ENCODE assay signal across 1 cellular context in the genomic region with DNA sequence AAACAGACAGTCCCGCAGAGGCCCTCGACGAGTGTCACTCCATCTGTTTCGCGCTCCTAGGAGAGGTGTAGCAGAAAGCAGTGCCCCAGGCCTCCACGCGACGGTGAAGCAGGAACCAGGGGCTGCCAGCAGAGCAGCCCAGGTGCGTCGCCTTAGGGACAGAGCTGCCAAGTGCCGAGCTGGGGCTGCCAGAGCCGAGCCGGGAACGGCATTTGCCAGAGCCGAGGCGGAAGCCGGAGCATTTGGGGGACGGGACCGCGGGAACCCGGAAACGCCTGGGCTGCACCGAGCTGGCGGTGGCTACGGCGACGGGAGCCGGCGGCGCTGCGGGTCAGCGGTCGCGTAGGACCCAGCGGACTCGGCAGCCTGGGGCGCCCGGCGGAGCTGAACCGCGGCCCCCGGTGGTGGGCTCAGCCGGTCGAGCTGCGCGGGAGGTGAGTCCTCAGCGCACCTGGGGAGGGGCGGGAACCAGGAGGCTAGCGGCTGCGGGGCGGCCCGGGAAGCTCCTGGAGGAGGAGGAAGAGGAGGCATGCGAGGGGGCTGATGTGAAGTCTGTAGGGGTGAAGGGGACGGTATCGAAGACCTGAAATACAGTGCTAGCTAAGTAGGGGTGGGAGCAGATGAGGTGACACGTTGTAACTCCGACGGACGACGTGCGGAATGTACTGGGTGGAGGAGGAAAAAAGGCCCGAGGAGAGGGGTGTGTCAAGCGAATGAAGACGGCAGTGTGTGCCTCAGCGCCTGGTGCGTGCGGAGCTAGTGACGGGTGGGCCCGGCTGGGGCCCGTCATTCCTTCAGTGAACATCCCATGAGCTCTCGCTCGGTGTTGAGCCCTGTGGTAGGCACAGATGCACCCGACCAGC.
TF ChIP-seq lines count a peak whose summit lies in the region.

A gene (plus strand): TSS at position 268 of the 863 bp plus-strand sequence. CDS start 23,559 bp downstream, outside the sequence.

TF ChIP-seq in HepG2, 621 proteins besides CTCF, POLR2A, EP300 and RAD21 (continued from another document and continues in another):
- TF ChIP-seq, protein P1, sequence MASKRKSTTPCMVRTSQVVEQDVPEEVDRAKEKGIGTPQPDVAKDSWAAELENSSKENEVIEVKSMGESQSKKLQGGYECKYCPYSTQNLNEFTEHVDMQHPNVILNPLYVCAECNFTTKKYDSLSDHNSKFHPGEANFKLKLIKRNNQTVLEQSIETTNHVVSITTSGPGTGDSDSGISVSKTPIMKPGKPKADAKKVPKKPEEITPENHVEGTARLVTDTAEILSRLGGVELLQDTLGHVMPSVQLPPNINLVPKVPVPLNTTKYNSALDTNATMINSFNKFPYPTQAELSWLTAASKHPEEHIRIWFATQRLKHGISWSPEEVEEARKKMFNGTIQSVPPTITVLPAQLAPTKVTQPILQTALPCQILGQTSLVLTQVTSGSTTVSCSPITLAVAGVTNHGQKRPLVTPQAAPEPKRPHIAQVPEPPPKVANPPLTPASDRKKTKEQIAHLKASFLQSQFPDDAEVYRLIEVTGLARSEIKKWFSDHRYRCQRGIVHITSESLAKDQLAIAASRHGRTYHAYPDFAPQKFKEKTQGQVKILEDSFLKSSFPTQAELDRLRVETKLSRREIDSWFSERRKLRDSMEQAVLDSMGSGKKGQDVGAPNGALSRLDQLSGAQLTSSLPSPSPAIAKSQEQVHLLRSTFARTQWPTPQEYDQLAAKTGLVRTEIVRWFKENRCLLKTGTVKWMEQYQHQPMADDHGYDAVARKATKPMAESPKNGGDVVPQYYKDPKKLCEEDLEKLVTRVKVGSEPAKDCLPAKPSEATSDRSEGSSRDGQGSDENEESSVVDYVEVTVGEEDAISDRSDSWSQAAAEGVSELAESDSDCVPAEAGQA (IDR thresholded peaks at IDR 0.05; ENCODE audit: low read depth), result peak; percentile 82
- TF ChIP-seq, protein P1 (CRISPR knock-in tag; IDR thresholded peaks at IDR 0.05; ENCODE audit: borderline replicate concordance), result peak; percentile 53; the same call in 1 of the 2 replicates
- TF ChIP-seq ZIK1 (CRISPR knock-in tag; IDR thresholded peaks at IDR 0.05; ENCODE audit: borderline replicate concordance, low read depth), result peak; percentile 97
- TF ChIP-seq SMARCC2 (IDR thresholded peaks at IDR 0.05), result no peak
- peak; percentile 82 for TF ChIP-seq ZMYM3 (CRISPR knock-in tag; IDR thresholded peaks at IDR 0.05)
- TF ChIP-seq ARNTL (CRISPR knock-in tag; IDR thresholded peaks at IDR 0.05), result peak; percentile 54; the same call in 1 of the 2 replicates
- TF ChIP-seq, protein P2, sequence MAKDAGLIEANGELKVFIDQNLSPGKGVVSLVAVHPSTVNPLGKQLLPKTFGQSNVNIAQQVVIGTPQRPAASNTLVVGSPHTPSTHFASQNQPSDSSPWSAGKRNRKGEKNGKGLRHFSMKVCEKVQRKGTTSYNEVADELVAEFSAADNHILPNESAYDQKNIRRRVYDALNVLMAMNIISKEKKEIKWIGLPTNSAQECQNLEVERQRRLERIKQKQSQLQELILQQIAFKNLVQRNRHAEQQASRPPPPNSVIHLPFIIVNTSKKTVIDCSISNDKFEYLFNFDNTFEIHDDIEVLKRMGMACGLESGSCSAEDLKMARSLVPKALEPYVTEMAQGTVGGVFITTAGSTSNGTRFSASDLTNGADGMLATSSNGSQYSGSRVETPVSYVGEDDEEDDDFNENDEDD (CRISPR knock-in tag; IDR thresholded peaks at IDR 0.05; ENCODE audit: borderline replicate concordance), result peak; percentile 96
- no peak for TF ChIP-seq NR2F6 (IDR thresholded peaks at IDR 0.05)
- TF ChIP-seq NR2F6 (CRISPR knock-in tag; IDR thresholded peaks at IDR 0.05), result peak; percentile 61
- TF ChIP-seq SP4 (CRISPR knock-in tag; IDR thresholded peaks at IDR 0.05), result peak; percentile 85
- peak; percentile 92 for TF ChIP-seq ZNF768 (CRISPR knock-in tag; IDR thresholded peaks at IDR 0.05)
- 0 out of 2 replicates have a peak, but pooled peaks have one; percentile 78 for TF ChIP-seq ZNF101 (CRISPR knock-in tag; IDR thresholded peaks at IDR 0.05; ENCODE audit: borderline replicate concordance, low read depth)
- TF ChIP-seq MEIS1 (CRISPR knock-in tag; IDR thresholded peaks at IDR 0.05; ENCODE audit: borderline replicate concordance), result peak; percentile 95
- 0 out of 2 replicates have a peak, but pooled peaks have one; percentile 23 for TF ChIP-seq HNF4G (IDR thresholded peaks at IDR 0.05; ENCODE audit: borderline replicate concordance, low read depth, low read length)
- peak; percentile 91 for TF ChIP-seq HNF4G (CRISPR knock-in tag; IDR thresholded peaks at IDR 0.05; ENCODE audit: borderline replicate concordance, low read depth)
- TF ChIP-seq FIP1L1 (IDR thresholded peaks at IDR 0.05; ENCODE audit: borderline replicate concordance, insufficient read depth, low read depth, low read length), result no peak
- TF ChIP-seq, protein P3, sequence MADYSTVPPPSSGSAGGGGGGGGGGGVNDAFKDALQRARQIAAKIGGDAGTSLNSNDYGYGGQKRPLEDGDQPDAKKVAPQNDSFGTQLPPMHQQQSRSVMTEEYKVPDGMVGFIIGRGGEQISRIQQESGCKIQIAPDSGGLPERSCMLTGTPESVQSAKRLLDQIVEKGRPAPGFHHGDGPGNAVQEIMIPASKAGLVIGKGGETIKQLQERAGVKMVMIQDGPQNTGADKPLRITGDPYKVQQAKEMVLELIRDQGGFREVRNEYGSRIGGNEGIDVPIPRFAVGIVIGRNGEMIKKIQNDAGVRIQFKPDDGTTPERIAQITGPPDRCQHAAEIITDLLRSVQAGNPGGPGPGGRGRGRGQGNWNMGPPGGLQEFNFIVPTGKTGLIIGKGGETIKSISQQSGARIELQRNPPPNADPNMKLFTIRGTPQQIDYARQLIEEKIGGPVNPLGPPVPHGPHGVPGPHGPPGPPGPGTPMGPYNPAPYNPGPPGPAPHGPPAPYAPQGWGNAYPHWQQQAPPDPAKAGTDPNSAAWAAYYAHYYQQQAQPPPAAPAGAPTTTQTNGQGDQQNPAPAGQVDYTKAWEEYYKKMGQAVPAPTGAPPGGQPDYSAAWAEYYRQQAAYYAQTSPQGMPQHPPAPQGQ (CRISPR knock-in tag; IDR thresholded peaks at IDR 0.05; ENCODE audit: borderline replicate concordance), result peak; percentile 71; the same call in 1 of the 2 replicates
- TF ChIP-seq NFYB (CRISPR knock-in tag; IDR thresholded peaks at IDR 0.05), result peak; percentile 36
- TF ChIP-seq, protein P4, sequence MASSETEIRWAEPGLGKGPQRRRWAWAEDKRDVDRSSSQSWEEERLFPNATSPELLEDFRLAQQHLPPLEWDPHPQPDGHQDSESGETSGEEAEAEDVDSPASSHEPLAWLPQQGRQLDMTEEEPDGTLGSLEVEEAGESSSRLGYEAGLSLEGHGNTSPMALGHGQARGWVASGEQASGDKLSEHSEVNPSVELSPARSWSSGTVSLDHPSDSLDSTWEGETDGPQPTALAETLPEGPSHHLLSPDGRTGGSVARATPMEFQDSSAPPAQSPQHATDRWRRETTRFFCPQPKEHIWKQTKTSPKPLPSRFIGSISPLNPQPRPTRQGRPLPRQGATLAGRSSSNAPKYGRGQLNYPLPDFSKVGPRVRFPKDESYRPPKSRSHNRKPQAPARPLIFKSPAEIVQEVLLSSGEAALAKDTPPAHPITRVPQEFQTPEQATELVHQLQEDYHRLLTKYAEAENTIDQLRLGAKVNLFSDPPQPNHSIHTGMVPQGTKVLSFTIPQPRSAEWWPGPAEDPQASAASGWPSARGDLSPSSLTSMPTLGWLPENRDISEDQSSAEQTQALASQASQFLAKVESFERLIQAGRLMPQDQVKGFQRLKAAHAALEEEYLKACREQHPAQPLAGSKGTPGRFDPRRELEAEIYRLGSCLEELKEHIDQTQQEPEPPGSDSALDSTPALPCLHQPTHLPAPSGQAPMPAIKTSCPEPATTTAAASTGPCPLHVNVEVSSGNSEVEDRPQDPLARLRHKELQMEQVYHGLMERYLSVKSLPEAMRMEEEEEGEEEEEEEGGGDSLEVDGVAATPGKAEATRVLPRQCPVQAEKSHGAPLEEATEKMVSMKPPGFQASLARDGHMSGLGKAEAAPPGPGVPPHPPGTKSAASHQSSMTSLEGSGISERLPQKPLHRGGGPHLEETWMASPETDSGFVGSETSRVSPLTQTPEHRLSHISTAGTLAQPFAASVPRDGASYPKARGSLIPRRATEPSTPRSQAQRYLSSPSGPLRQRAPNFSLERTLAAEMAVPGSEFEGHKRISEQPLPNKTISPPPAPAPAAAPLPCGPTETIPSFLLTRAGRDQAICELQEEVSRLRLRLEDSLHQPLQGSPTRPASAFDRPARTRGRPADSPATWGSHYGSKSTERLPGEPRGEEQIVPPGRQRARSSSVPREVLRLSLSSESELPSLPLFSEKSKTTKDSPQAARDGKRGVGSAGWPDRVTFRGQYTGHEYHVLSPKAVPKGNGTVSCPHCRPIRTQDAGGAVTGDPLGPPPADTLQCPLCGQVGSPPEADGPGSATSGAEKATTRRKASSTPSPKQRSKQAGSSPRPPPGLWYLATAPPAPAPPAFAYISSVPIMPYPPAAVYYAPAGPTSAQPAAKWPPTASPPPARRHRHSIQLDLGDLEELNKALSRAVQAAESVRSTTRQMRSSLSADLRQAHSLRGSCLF (CRISPR knock-in tag; IDR thresholded peaks at IDR 0.05; ENCODE audit: borderline replicate concordance), result no peak
- TF ChIP-seq FOXA3 (CRISPR knock-in tag; IDR thresholded peaks at IDR 0.05), result peak; percentile 67; the same call in 1 of the 2 replicates
- TF ChIP-seq, protein P5, sequence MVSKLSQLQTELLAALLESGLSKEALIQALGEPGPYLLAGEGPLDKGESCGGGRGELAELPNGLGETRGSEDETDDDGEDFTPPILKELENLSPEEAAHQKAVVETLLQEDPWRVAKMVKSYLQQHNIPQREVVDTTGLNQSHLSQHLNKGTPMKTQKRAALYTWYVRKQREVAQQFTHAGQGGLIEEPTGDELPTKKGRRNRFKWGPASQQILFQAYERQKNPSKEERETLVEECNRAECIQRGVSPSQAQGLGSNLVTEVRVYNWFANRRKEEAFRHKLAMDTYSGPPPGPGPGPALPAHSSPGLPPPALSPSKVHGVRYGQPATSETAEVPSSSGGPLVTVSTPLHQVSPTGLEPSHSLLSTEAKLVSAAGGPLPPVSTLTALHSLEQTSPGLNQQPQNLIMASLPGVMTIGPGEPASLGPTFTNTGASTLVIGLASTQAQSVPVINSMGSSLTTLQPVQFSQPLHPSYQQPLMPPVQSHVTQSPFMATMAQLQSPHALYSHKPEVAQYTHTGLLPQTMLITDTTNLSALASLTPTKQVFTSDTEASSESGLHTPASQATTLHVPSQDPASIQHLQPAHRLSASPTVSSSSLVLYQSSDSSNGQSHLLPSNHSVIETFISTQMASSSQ (IDR thresholded peaks at IDR 0.05; ENCODE audit: low read depth), result no peak
- TF ChIP-seq, protein P5 (CRISPR knock-in tag; IDR thresholded peaks at IDR 0.05; ENCODE audit: borderline replicate concordance), result peak; percentile 84; the same call in 1 of the 2 replicates
- TF ChIP-seq, protein P6, sequence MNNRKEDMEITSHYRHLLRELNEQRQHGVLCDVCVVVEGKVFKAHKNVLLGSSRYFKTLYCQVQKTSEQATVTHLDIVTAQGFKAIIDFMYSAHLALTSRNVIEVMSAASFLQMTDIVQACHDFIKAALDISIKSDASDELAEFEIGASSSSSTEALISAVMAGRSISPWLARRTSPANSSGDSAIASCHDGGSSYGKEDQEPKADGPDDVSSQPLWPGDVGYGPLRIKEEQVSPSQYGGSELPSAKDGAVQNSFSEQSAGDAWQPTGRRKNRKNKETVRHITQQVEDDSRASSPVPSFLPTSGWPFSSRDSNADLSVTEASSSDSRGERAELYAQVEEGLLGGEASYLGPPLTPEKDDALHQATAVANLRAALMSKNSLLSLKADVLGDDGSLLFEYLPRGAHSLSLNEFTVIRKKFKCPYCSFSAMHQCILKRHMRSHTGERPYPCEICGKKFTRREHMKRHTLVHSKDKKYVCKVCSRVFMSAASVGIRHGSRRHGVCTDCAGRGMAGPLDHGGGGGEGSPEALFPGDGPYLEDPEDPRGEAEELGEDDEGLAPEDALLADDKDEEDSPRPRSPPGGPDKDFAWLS (CRISPR knock-in tag; IDR thresholded peaks at IDR 0.05; ENCODE audit: borderline replicate concordance), result 0 out of 2 replicates have a peak, but pooled peaks have one; percentile 58
- TF ChIP-seq NR2F1 (CRISPR knock-in tag; IDR thresholded peaks at IDR 0.05), result peak in 1 of 2 experiments; percentile 25; a peak in 2 of 4 replicates
- no peak for TF ChIP-seq PAF1 (CRISPR knock-in tag; IDR thresholded peaks at IDR 0.05)
- TF ChIP-seq ZNF879 (CRISPR knock-in tag; IDR thresholded peaks at IDR 0.05), result no peak; the same call in 1 of the 2 replicates
- peak; percentile 90 for TF ChIP-seq CBX1 (IDR thresholded peaks at IDR 0.05; ENCODE audit: low read depth)
- TF ChIP-seq, protein P7, sequence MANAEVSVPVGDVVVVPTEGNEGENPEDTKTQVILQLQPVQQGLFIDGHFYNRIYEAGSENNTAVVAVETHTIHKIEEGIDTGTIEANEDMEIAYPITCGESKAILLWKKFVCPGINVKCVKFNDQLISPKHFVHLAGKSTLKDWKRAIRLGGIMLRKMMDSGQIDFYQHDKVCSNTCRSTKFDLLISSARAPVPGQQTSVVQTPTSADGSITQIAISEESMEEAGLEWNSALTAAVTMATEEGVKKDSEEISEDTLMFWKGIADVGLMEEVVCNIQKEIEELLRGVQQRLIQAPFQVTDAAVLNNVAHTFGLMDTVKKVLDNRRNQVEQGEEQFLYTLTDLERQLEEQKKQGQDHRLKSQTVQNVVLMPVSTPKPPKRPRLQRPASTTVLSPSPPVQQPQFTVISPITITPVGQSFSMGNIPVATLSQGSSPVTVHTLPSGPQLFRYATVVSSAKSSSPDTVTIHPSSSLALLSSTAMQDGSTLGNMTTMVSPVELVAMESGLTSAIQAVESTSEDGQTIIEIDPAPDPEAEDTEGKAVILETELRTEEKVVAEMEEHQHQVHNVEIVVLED (CRISPR knock-in tag; IDR thresholded peaks at IDR 0.05; ENCODE audit: borderline replicate concordance), result peak; percentile 89
